In the genomic region with DNA sequence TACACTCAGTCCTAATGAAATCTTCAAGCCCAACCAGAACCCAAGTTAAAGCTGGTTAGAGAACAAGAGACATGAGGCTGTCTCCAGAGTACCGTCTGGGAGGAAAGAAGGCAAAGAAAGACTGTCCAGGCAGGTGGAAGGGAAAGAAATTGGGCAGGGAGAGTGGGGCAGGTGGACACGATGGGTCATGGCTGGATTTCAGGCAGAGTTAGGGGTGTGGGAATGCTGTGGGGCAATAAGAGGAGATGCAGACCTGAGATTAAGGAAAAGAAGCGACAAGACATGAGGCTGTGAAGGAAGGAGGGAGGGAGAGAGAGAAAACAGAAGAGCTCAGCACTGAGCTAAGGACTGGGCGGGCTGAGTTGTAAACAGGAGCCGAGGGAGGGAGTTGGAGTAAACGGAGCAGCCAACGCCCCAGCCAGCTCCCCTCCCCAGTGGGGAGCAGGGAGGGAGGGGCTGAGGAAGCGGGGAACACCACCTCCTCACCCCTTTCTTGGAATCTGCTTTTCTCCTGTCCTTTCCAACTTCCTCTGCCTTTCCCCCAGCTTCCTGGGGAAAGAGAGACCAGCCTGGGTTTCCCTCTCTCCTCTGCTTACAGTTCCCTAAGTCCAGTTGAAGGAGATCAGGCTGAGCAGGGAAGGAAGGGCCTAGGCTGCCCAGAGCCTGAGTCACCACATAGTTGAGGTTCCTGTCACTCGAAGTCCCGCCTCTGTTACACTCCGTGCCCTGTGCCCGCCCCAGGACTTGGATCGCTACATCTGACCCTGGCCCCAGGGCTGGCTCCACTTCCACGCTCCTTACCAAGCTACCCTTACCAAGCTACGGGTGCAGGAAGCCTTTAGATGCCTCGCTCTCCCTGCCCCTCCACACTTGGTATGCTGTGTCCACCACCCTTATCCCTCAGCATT, we compare ENCODE assay signal across 8 cellular contexts. TPM values are rescaled to one million over a fixed set of nuclear protein-coding genes. Genes with fewer than 3 reads are reported as not detected.
DNase-seq lines count a peak whose midpoint lies in the region; ATAC-seq, FAIRE-seq and TF ChIP-seq lines count a peak whose summit lies in the region.

No MANE protein-coding gene starts in this region.

- H3K4me3 ChIP-seq in OCI-LY3 (ENCODE audit: low read length) (peak overlapping the region; percentile 2; the same call in 1 of the 2 replicates), gastroesophageal sphincter (peak overlapping the region; percentile 12 to 35), pancreas (peak overlapping the region in 1 of 4 donors; percentile 6)

- no peak overlapping the region for H2AFZ ChIP-seq in OCI-LY3 (ENCODE audit: low read depth, low read length)

- H3K36me3 Mint-ChIP-seq in activated naive CD4-positive, alpha-beta T cell treated with anti-CD3 and anti-CD28 coated beads, Interleukin-2, amount 50 U/mL, for 24 hours: no peaks in the 10 kb centered on the region

- H3K27ac ChIP-seq in OCI-LY3 (ENCODE audit: low read length) (peak overlapping the region; percentile 96), gastroesophageal sphincter (peak overlapping the region; percentile 93 to 98 (median 95)), pancreas (peak overlapping the region; percentile 58 to 93 (median 78))

- peak; percentile 46 to 62 for TF ChIP-seq POLR2A in gastroesophageal sphincter (IDR thresholded peaks at IDR 0.05)

- H3K9me3 Mint-ChIP-seq in activated naive CD4-positive, alpha-beta T cell treated with anti-CD3 and anti-CD28 coated beads, Interleukin-2, amount 50 U/mL, for 24 hours: no peaks in the 10 kb centered on the region

- H4K20me1 ChIP-seq in OCI-LY3 (ENCODE audit: insufficient read depth, low read length): no peaks in the 10 kb centered on the region

- peaks cover 77% of the 10 kb centered on the region for H3K4me1 ChIP-seq in OCI-LY3 (ENCODE audit: low read length)
- peaks cover 15 to 100% (median 73%) of the 10 kb centered on the region in 3 donors for H3K4me1 ChIP-seq in gastroesophageal sphincter
- peaks cover 35 to 72% (median 61%) of the 10 kb centered on the region in 3 donors for H3K4me1 ChIP-seq in pancreas

- H3K27ac Mint-ChIP-seq in activated naive CD4-positive, alpha-beta T cell treated with anti-CD3 and anti-CD28 coated beads, Interleukin-2, amount 50 U/mL, for 24 hours: peak overlapping the region; percentile 82

- H3K4me1 Mint-ChIP-seq in activated naive CD4-positive, alpha-beta T cell treated with anti-CD3 and anti-CD28 coated beads, Interleukin-2, amount 50 U/mL, for 24 hours: peaks cover 89% of the 10 kb centered on the region

- intact Hi-C loops in pancreas (cut with DNase I): no loop called here

- DNase-seq in GM04503 (ENCODE audit: low read depth) (peak; percentile 93), pancreas (peak in 5 of 6 donors; percentile 79 to 88 (median 82)), NCI-H748 treated with DMSO at 0.1 percent for 48 hours (lab: John Stamatoyannopoulos, UW) (no peak), putamen (ENCODE audit: low spot score) (no peak), DMS153 (lab: John Stamatoyannopoulos, UW) (no peak)

- H3K27me3 Mint-ChIP-seq in activated naive CD4-positive, alpha-beta T cell treated with anti-CD3 and anti-CD28 coated beads, Interleukin-2, amount 50 U/mL, for 24 hours: no peaks in the 10 kb centered on the region

- no peak for FAIRE-seq in pancreas (lab: Jason Lieb, UNC)

- TF ChIP-seq EP300 in gastroesophageal sphincter (IDR thresholded peaks at IDR 0.05): no peak

- H3K36me3 ChIP-seq in OCI-LY3 (replicated peaks; ENCODE audit: low read depth, low read length) (peaks cover 24% of the 10 kb centered on the region), gastroesophageal sphincter (peaks cover 0 to 2% of the 10 kb centered on the region in 2 donors), pancreas (no peaks in the 10 kb centered on the region)

- 0 to 2% methylated on average over 7 to 12 of the region's 16 CpGs for WGBS in gastroesophageal sphincter (ENCODE audit: low coverage in 1 of 2), 2 donors
- WGBS in pancreas, 2 donors: 18 to 34% methylated on average over 15 to 16 of the region's 16 CpGs

- peaks cover 17% of the 10 kb centered on the region for H3K79me2 ChIP-seq in OCI-LY3 (ENCODE audit: low read length)

- H3K9ac ChIP-seq in OCI-LY3 (ENCODE audit: low read length): peak overlapping the region; percentile 32; the same call in 1 of the 2 replicates

- H3K27me3 ChIP-seq in OCI-LY3 (ENCODE audit: low read depth, low read length) (peaks cover 5% of the 10 kb centered on the region; the same call in 1 of the 2 replicates), gastroesophageal sphincter (no peaks in the 10 kb centered on the region), pancreas (no peaks in the 10 kb centered on the region)

- peak overlapping the region; percentile 53 for H3K4me3 Mint-ChIP-seq in activated naive CD4-positive, alpha-beta T cell treated with anti-CD3 and anti-CD28 coated beads, Interleukin-2, amount 50 U/mL, for 24 hours

- TF ChIP-seq CTCF in OCI-LY3 (IDR thresholded peaks at IDR 0.05; ENCODE audit: low read depth, low read length) (no peak), gastroesophageal sphincter (IDR thresholded peaks at IDR 0.05) (no peak), pancreas (IDR thresholded peaks at IDR 0.05) (no peak)

- H3K9me3 ChIP-seq in OCI-LY3 (ENCODE audit: insufficient read depth, low read length): peaks cover 2% of the 10 kb centered on the region; the same call in 1 of the 2 replicates
- no peaks in the 10 kb centered on the region for H3K9me3 ChIP-seq in gastroesophageal sphincter
- H3K9me3 ChIP-seq in pancreas: no peaks in the 10 kb centered on the region

- peak; percentile 89 for ATAC-seq in gastroesophageal sphincter
- peak; percentile 72 to 79 (median 76) for ATAC-seq in pancreas

- H3K4me2 ChIP-seq in OCI-LY3 (ENCODE audit: low read length): peak overlapping the region; percentile 86

RNA-seq across cellular contexts. Expression of a gene that starts 6.6 kb away (rescaled TPM):
- total RNA-seq in gastroesophageal sphincter (1,000 to 10,000 TPM; 1,348 to 2,181 (median 1,745) TPM), pancreas (100 to 1,000 TPM in 1 of 6 donors, 10 to 100 TPM in 5; 53.2 to 163 (median 77.2) TPM)
- 10 to 100 TPM; 18.7 to 32.5 TPM for polyA plus RNA-seq in pancreas

RNA-seq across cellular contexts. Expression of a gene that starts 20.5 kb away (rescaled TPM):
- total RNA-seq in gastroesophageal sphincter (1,000 to 10,000 TPM; 1,070 to 1,712 (median 1,374) TPM), pancreas (1,000 to 10,000 TPM in 4 of 6 donors, 100 to 1,000 TPM in 2; 723 to 1,171 (median 1,053) TPM)
- 100 to 1,000 TPM; 630 to 745 TPM for polyA plus RNA-seq in pancreas

RNA-seq across cellular contexts. Expression of a gene that starts 38.1 kb away (rescaled TPM):
- total RNA-seq in gastroesophageal sphincter (1 to 10 TPM; 3.8 to 9.6 (median 7.6) TPM), pancreas (10 to 100 TPM; 12.0 to 20.3 (median 14.6) TPM)
- polyA plus RNA-seq in pancreas: 10 to 100 TPM; 24.6 to 33.4 TPM

RNA-seq across cellular contexts. Expression of a gene that starts 48.5 kb away (rescaled TPM):
- total RNA-seq in gastroesophageal sphincter: 10 to 100 TPM; 67.9 to 88.7 (median 85.6) TPM
- 10 to 100 TPM; 14.7 to 35.6 (median 23.0) TPM for total RNA-seq in pancreas
- polyA plus RNA-seq in pancreas: 10 to 100 TPM; 28.7 to 42.3 TPM

RNA-seq across cellular contexts. Expression of a gene that starts 59.4 kb away (rescaled TPM):
- total RNA-seq in gastroesophageal sphincter (10 to 100 TPM; 25.4 to 36.7 (median 31.9) TPM), pancreas (10 to 100 TPM; 22.0 to 34.1 (median 23.4) TPM)
- 10 to 100 TPM; 70.7 to 86.4 TPM for polyA plus RNA-seq in pancreas

Comparison
In these comparisons a context has a peak if more than half of its experiments do, and no peak if none do; other contexts are left out.
1. DNase-seq: peak in GM04503 (single experiment) and pancreas (5 of 6); none in NCI-H748 treated with DMSO at 0.1 percent for 48 hours (single experiment), putamen (single experiment) and DMS153 (single experiment).
2. RNA of a gene that starts 6.6 kb away (total RNA-seq): 1,348 to 2,181 TPM in gastroesophageal sphincter; 53.2 to 163 TPM in pancreas; every median in the first group is over 4 times any median in the second.
3. Peak in every context shown above with its lines, with median percentiles within 50 percentile points of each other: H3K27ac ChIP-seq.